ENCODE assay signal across 13 cellular contexts in genomic region chr18:427005-427404, GRCh38.
DNase-seq lines count a peak whose midpoint lies in the region; ATAC-seq, FAIRE-seq and TF ChIP-seq lines count a peak whose summit lies in the region.
"Had no signal": no experiment of that assay in that cellular context is flagged by ENCODE, and none has a peak within 500 bp of the region (broad histone marks: within the 10 kb centered on the region; RNA-seq: fewer than 3 reads in every experiment).

No MANE protein-coding gene starts in this region.

- POLR2A ChIA-PET in HepG2 (lab: Yijun Ruan, JAX): no interaction called here

- H3K4me1 Mint-ChIP-seq in stimulated activated effector memory CD8-positive, alpha-beta T cell treated with anti-CD3 and anti-CD28 coated beads, Interleukin-12 subunit alpha, Interleukin-12 subunit beta, amount 100 ng/mL, for 72 hours: no peaks in the 10 kb centered on the region

- H3K27me3 ChIP-seq in HepG2 (ENCODE audit: control insufficient read depth in 1 of 2, insufficient read depth in 2 of 2, low read length in 2 of 2) (no peaks in the 10 kb centered on the region), right lobe of liver (no peaks in the 10 kb centered on the region)
- H3K27me3 ChIP-seq: upper lobe of right lung had no signal

- ATAC-seq in HepG2: no peak
- no peak for ATAC-seq in right lobe of liver
- peak; percentile 72 for ATAC-seq in stimulated activated effector memory CD8-positive, alpha-beta T cell treated with anti-CD3 and anti-CD28 coated beads, Interleukin-12 subunit alpha, Interleukin-12 subunit beta, amount 100 ng/mL, for 72 hours
- no peak for ATAC-seq in HG02840 (IDR thresholded peaks at IDR 0.05; ENCODE audit: low FRiP score, unreplicated experiment)
- ATAC-seq: upper lobe of right lung had no signal

- BruUV-seq in HepG2 (replicated peaks; lab: Mats Ljungman, UMichigan): no TSS peak

- WGBS in HepG2 (ENCODE audit: low lambda C conversion rate): 42% methylated on average over 8 of the region's 8 CpGs
- 55% methylated on average over 7 of the region's 8 CpGs for WGBS in right lobe of liver (ENCODE audit: insufficient coverage, low coverage, low lambda C conversion rate, missing lambda C conversion rate)

- no peak for FAIRE-seq in HepG2 (lab: Jason Lieb, UNC)
- FAIRE-seq: colon had no signal

- in situ Hi-C loops in HepG2 (cut with HindIII; ENCODE audit: extremely low pct_ligation_motif_present, low pct_unique_long_range_greater_than_20kb): no loop called here

- H4K20me1 ChIP-seq in HepG2 (ENCODE audit: insufficient read depth, low read length): no peaks in the 10 kb centered on the region

- H3K36me3 ChIP-seq in HepG2 (replicated peaks in 1 of 2; ENCODE audit: control insufficient read depth in 1 of 2, insufficient read depth in 2 of 2, low read length in 2 of 2): no peaks in the 10 kb centered on the region
- no peaks in the 10 kb centered on the region for H3K36me3 ChIP-seq in right lobe of liver
- H3K36me3 ChIP-seq: HAP-1, upper lobe of right lung had no signal

- intact Hi-C loops in HepG2 (cut with micrococcal nuclease; ENCODE audit: unreplicated experiment) (no loop called here), right lobe of liver (cut with DNase I) (no loop called here)

- no peaks in the 10 kb centered on the region for H3K9me3 Mint-ChIP-seq in stimulated activated effector memory CD8-positive, alpha-beta T cell treated with anti-CD3 and anti-CD28 coated beads, Interleukin-12 subunit alpha, Interleukin-12 subunit beta, amount 100 ng/mL, for 72 hours
- H3K9me3 Mint-ChIP-seq: CD4-positive, alpha-beta T cell had no signal

- H3K9ac ChIP-seq in HepG2 (ENCODE audit: insufficient read depth, low read depth, low read length): no peak overlapping the region

- no peak overlapping the region for H3K4me3 Mint-ChIP-seq in stimulated activated effector memory CD8-positive, alpha-beta T cell treated with anti-CD3 and anti-CD28 coated beads, Interleukin-12 subunit alpha, Interleukin-12 subunit beta, amount 100 ng/mL, for 72 hours
- H3K4me3 Mint-ChIP-seq: CD4-positive, alpha-beta T cell had no signal

- H3K4me2 ChIP-seq in HepG2 (ENCODE audit: low read depth, low read length): no peak overlapping the region

- H3K79me2 ChIP-seq in HepG2 (ENCODE audit: insufficient read depth, low read length): no peaks in the 10 kb centered on the region

- no peak overlapping the region for H2AFZ ChIP-seq in HepG2 (ENCODE audit: low read length)

- H3K27ac ChIP-seq in HepG2 (ENCODE audit: extremely low read length, insufficient read depth, low read length) (no peak overlapping the region), right lobe of liver (no peak overlapping the region)
- H3K27ac ChIP-seq: upper lobe of right lung had no signal

- no peaks in the 10 kb centered on the region for H3K4me1 ChIP-seq in HepG2 (ENCODE audit: insufficient read depth, low read length)
- no peaks in the 10 kb centered on the region for H3K4me1 ChIP-seq in right lobe of liver
- H3K4me1 ChIP-seq: HAP-1, upper lobe of right lung had no signal

- CTCF ChIA-PET in HepG2 (lab: Yijun Ruan, JAX; ENCODE audit: low intra/inter-chr PET ratio, low total read pairs): no interaction called here

- no peak overlapping the region for H3K27ac Mint-ChIP-seq in stimulated activated effector memory CD8-positive, alpha-beta T cell treated with anti-CD3 and anti-CD28 coated beads, Interleukin-12 subunit alpha, Interleukin-12 subunit beta, amount 100 ng/mL, for 72 hours
- H3K27ac Mint-ChIP-seq: CD4-positive, alpha-beta T cell had no signal

- TF ChIP-seq EP300 in HepG2 (IDR thresholded peaks at IDR 0.05; ENCODE audit: low read depth in 2 of 2, low read length in 2 of 2): no peak
- no peak for TF ChIP-seq EP300 in HepG2 (CRISPR knock-in tag; IDR thresholded peaks at IDR 0.05; ENCODE audit: borderline replicate concordance)

- H3K4me3 ChIP-seq in HepG2 (replicated peaks in 1 of 3; ENCODE audit: insufficient read depth in 1 of 3, low read depth in 2 of 3, low read length in 3 of 3): no peak overlapping the region
- H3K4me3 ChIP-seq in right lobe of liver: no peak overlapping the region
- H3K4me3 ChIP-seq in foreskin fibroblast (ENCODE audit: low read depth in 1 of 2, low read length in 2 of 2): no peak overlapping the region
- H3K4me3 ChIP-seq: HAP-1, upper lobe of right lung had no signal

- DNase-seq in HepG2 (ENCODE audit: low spot score) (no peak), right lobe of liver (no peak), RPMI8226 (peak; percentile 28), foreskin fibroblast (peak; percentile 77 to 84), NCI-H1694 treated with DMSO at 0.1 percent for 48 hours (lab: John Stamatoyannopoulos, UW) (no peak)
- no peak for DNase-seq in stimulated activated effector memory CD8-positive, alpha-beta T cell treated with anti-CD3 and anti-CD28 coated beads, Interleukin-12 subunit alpha, Interleukin-12 subunit beta, amount 100 ng/mL, for 72 hours (ENCODE audit: low spot score in 2 of 2)
- DNase-seq in stimulated activated CD8-positive, alpha-beta memory T cell treated with anti-CD3 and anti-CD28 coated beads, Interleukin-4, amount 100 ng/mL, for 48 hours: no peak
- DNase-seq: CD4-positive, alpha-beta T cell; NCI-H446; upper lobe of right lung had no signal

- no peaks in the 10 kb centered on the region for H3K36me3 Mint-ChIP-seq in stimulated activated effector memory CD8-positive, alpha-beta T cell treated with anti-CD3 and anti-CD28 coated beads, Interleukin-12 subunit alpha, Interleukin-12 subunit beta, amount 100 ng/mL, for 72 hours

- TF ChIP-seq CTCF in HepG2 (CRISPR knock-in tag; IDR thresholded peaks at IDR 0.05) (no peak), right lobe of liver (IDR thresholded peaks at IDR 0.05) (no peak), foreskin fibroblast (IDR thresholded peaks at IDR 0.05; ENCODE audit: low read depth, low read length) (no peak)

- TF ChIP-seq RAD21 in HepG2 (CRISPR knock-in tag; IDR thresholded peaks at IDR 0.05): no peak

- H3K9me3 ChIP-seq in HepG2 (ENCODE audit: low read length): no peaks in the 10 kb centered on the region
- no peaks in the 10 kb centered on the region for H3K9me3 ChIP-seq in right lobe of liver
- H3K9me3 ChIP-seq: HAP-1, upper lobe of right lung had no signal

- TF ChIP-seq POLR2A in HepG2 (IDR thresholded peaks at IDR 0.05; ENCODE audit: insufficient read depth in 1 of 2, low read depth in 2 of 2, low read length in 2 of 2) (no peak), right lobe of liver (IDR thresholded peaks at IDR 0.05) (no peak)

TF ChIP-seq in HepG2, 621 proteins besides CTCF, POLR2A, EP300 and RAD21:
- TF ChIP-seq MAFK (conservative IDR thresholded peaks at IDR 0.05 in 1 of 2, IDR thresholded peaks at IDR 0.05 in 1 of 2; ENCODE audit: low read length in 2 of 2): peak; percentile 35 to 48; a peak in 2 of 4 replicates
- TF ChIP-seq, protein P1, sequence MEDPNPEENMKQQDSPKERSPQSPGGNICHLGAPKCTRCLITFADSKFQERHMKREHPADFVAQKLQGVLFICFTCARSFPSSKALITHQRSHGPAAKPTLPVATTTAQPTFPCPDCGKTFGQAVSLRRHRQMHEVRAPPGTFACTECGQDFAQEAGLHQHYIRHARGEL (CRISPR knock-in tag; IDR thresholded peaks at IDR 0.05): no peak
- 0 out of 2 replicates have a peak, but pooled peaks have one; percentile 27 for TF ChIP-seq MAFF (IDR thresholded peaks at IDR 0.05; ENCODE audit: low read depth, low read length)
TF ChIP-seq in HepG2: peak in this region for 2.

Comparison
In these comparisons a context has a peak if more than half of its experiments do, and no peak if none do; other contexts are left out.
1. DNase-seq: peak in RPMI8226 (single experiment) and foreskin fibroblast (2 of 2); none in HepG2 (single experiment), right lobe of liver (0 of 3), stimulated activated effector memory CD8-positive, alpha-beta T cell treated with anti-CD3 and anti-CD28 coated beads, Interleukin-12 subunit alpha, Interleukin-12 subunit beta, amount 100 ng/mL, for 72 hours (0 of 2), stimulated activated CD8-positive, alpha-beta memory T cell treated with anti-CD3 and anti-CD28 coated beads, Interleukin-4, amount 100 ng/mL, for 48 hours (single experiment) and NCI-H1694 treated with DMSO at 0.1 percent for 48 hours (single experiment).